ENCODE assay signal across 35 cellular contexts in genomic region chr11:71155846-71156245, GRCh38.
"Had no signal": no experiment of that assay in that cellular context is flagged by ENCODE, and none has a peak within 500 bp of the region (broad histone marks: within the 10 kb centered on the region; RNA-seq: fewer than 3 reads in every experiment).

No MANE protein-coding gene starts in this region.

- H3K4me1 Mint-ChIP-seq: activated naive CD8-positive, alpha-beta T cell treated with anti-CD3 and anti-CD28 coated beads for 36 hours had no signal

- H3K4me2 ChIP-seq: SK-N-SH had no signal

- H3K9me3 Mint-ChIP-seq: activated CD4-positive, alpha-beta memory T cell treated with anti-CD3 and anti-CD28 coated beads for 36 hours; activated naive CD8-positive, alpha-beta T cell treated with anti-CD3 and anti-CD28 coated beads for 36 hours; activated T-cell treated with anti-CD3 and anti-CD28 coated beads, Interleukin-2, amount 50 U/mL, for 4 hours; activated T-helper 1 cell treated with anti-CD3 and anti-CD28 coated beads, Interleukin-12 subunit alpha, Interleukin-12 subunit beta, Interleukin-2, Interleukin-4 antibody, amounts not matched to agents 30 ng/mL and 10 ng/mL and 1 ng/mL, durations not matched to agents 14 hours and 24 hours and 36 hours; T-helper 2 cell treated with Interferon-gamma antibody and Interleukin-4, amounts not matched to agents 5 μg/mL and 100 μg/mL, for 36 hours; WTC11 had no signal

- H3K27ac ChIP-seq: brain microvascular endothelial cell, Peyer's patch, SJSA1 had no signal

- DNase-seq: activated CD4-positive, alpha-beta memory T cell treated with anti-CD3 and anti-CD28 coated beads for 36 hours; activated CD4-positive, alpha-beta T cell treated with anti-CD3 and anti-CD28 coated beads for 36 hours; activated CD4-positive, alpha-beta T cell treated with anti-CD3 and anti-CD28 coated beads, Interleukin-2, amount 50 U/mL, for 1 hour; activated CD8-positive, alpha-beta memory T cell treated with anti-CD3 and anti-CD28 coated beads, Interleukin-2, amount 50 U/mL, for 4 hours; activated naive CD4-positive, alpha-beta T cell; activated naive CD4-positive, alpha-beta T cell treated with anti-CD3 and anti-CD28 coated beads, Interleukin-2, amount 50 U/mL, for 16 hours; activated naive CD8-positive, alpha-beta T cell treated with anti-CD3 and anti-CD28 coated beads for 36 hours; activated T-cell treated with anti-CD3 and anti-CD28 coated beads for 4 hours; activated T-cell treated with anti-CD3 and anti-CD28 coated beads, Interleukin-2, amount 50 U/mL, for 4 hours; amniotic stem cell; aorta; brain microvascular endothelial cell; Kasumi-1; KG1; MG63; NCI-H1048; NCI-H1436 treated with DMSO at 0.1 percent for 48 hours; NCI-H1694 treated with DMSO at 0.1 percent for 48 hours; NCI-H2029; NCI-H2171; NCI-H510A; NCI-H526; NCI-H748 treated with DMSO at 0.1 percent for 48 hours; NK-92 treated with Interleukin-12 subunit alpha and Interleukin-12 subunit beta, amount 100 ng/mL, for 24 hours; PC-3; RPMI8226; SHP77 treated with DMSO at 0.1 percent for 48 hours; SK-N-SH had no signal

- H3K27ac Mint-ChIP-seq: activated CD4-positive, alpha-beta memory T cell treated with anti-CD3 and anti-CD28 coated beads for 36 hours; activated CD4-positive, alpha-beta T cell treated with anti-CD3 and anti-CD28 coated beads for 36 hours; activated naive CD8-positive, alpha-beta T cell treated with anti-CD3 and anti-CD28 coated beads for 36 hours; activated T-helper 1 cell treated with anti-CD3 and anti-CD28 coated beads, Interleukin-12 subunit alpha, Interleukin-12 subunit beta, Interleukin-2, Interleukin-4 antibody, amounts not matched to agents 30 ng/mL and 10 ng/mL and 1 ng/mL, durations not matched to agents 14 hours and 24 hours and 36 hours; T-helper 1 cell treated with Interleukin-12 subunit alpha and Interleukin-12 subunit beta and Interleukin-4 antibody, amounts not matched to agents 30 μg/mL and 1 μg/mL, for 36 hours; T-helper 2 cell treated with Interferon-gamma antibody and Interleukin-4, amounts not matched to agents 5 μg/mL and 100 μg/mL, for 36 hours; WTC11 had no signal

- H3K36me3 Mint-ChIP-seq: activated CD4-positive, alpha-beta memory T cell treated with anti-CD3 and anti-CD28 coated beads for 36 hours; activated naive CD8-positive, alpha-beta T cell treated with anti-CD3 and anti-CD28 coated beads for 36 hours had no signal

- ATAC-seq: activated CD4-positive, alpha-beta T cell treated with anti-CD3 and anti-CD28 coated beads for 36 hours; activated CD4-positive, CD25-positive, alpha-beta regulatory T cell treated with anti-CD3 and anti-CD28 coated beads, Interleukin-2, amount 50 U/mL, for 24 hours; activated T-cell treated with anti-CD3 and anti-CD28 coated beads, Interleukin-2, amount 50 U/mL, for 4 hours; PC-3; WTC11 had no signal

- H3K36me3 ChIP-seq: brain microvascular endothelial cell, MG63, Peyer's patch, SJSA1 had no signal

- H3K4me3 Mint-ChIP-seq: activated CD4-positive, alpha-beta memory T cell treated with anti-CD3 and anti-CD28 coated beads for 36 hours; activated CD4-positive, alpha-beta T cell treated with anti-CD3 and anti-CD28 coated beads for 36 hours; activated naive CD8-positive, alpha-beta T cell treated with anti-CD3 and anti-CD28 coated beads for 36 hours; activated T-cell treated with anti-CD3 and anti-CD28 coated beads, Interleukin-2, amount 50 U/mL, for 4 hours; activated T-helper 1 cell treated with anti-CD3 and anti-CD28 coated beads, Interleukin-12 subunit alpha, Interleukin-12 subunit beta, Interleukin-2, Interleukin-4 antibody, amounts not matched to agents 30 ng/mL and 10 ng/mL and 1 ng/mL, durations not matched to agents 14 hours and 24 hours and 36 hours; T-helper 1 cell treated with Interleukin-12 subunit alpha and Interleukin-12 subunit beta and Interleukin-4 antibody, amounts not matched to agents 30 μg/mL and 1 μg/mL, for 36 hours; T-helper 2 cell treated with Interferon-gamma antibody and Interleukin-4, amounts not matched to agents 5 μg/mL and 100 μg/mL, for 36 hours; WTC11 had no signal

- H3K9ac ChIP-seq: SK-N-SH had no signal

- H3K4me1 ChIP-seq: Peyer's patch, SJSA1 had no signal

- H3K27me3 ChIP-seq: brain microvascular endothelial cell, MG63, Peyer's patch, SJSA1 had no signal

- H3K9me3 ChIP-seq: MG63, Peyer's patch, SJSA1, SK-N-SH had no signal

- H3K4me3 ChIP-seq: MG63, Peyer's patch, SJSA1 had no signal
